ENCODE assay signal across 1 cellular context in the genomic region with DNA sequence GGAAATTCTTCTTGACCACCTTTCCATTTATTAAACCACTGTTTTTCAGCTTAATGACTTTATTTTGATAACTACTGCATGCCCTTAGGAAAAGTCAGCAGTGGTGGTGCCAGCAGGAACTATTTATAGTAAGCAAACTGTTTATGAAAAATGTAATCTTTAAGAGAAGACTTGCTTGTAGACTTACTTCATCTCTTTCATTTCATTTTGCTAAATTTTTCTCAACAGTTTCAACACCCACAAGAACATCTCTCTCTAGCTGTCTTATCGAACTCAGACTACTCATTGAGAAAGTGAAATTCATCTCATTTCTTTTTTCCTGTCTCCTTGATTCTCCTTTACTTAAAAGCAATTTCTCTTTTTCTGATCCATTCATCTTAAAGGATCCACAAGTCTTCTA.
TF ChIP-seq lines count a peak whose summit lies in the region.

No MANE protein-coding gene starts in this region.

TF ChIP-seq in SK-N-SH, 30 proteins besides CTCF, POLR2A, EP300 and RAD21 (continued from another document):
- no peak for TF ChIP-seq USF2 (IDR thresholded peaks at IDR 0.05; ENCODE audit: borderline replicate concordance, low read depth, low read length)
- TF ChIP-seq REST (IDR thresholded peaks at IDR 0.05; ENCODE audit: low read depth, low read length), result no peak
- TF ChIP-seq RCOR1 (IDR thresholded peaks at IDR 0.05; ENCODE audit: low read length), result no peak
